Comparison of ENCODE assay signal across 14 cellular contexts in genomic region chr3:182451871-182452270, GRCh38.
DNase-seq lines count a peak whose midpoint lies in the region; ATAC-seq and TF ChIP-seq lines count a peak whose summit lies in the region.
"Had no signal": no experiment of that assay in that cellular context is flagged by ENCODE, and none has a peak within 500 bp of the region (broad histone marks: within the 10 kb centered on the region; RNA-seq: fewer than 3 reads in every experiment).

No MANE protein-coding gene starts in this region.

- H3K27me3 ChIP-seq in GM23338 (ENCODE audit: insufficient read depth) (no peaks in the 10 kb centered on the region), endodermal cell (ENCODE audit: control insufficient read depth, insufficient read depth, low read length, poor library complexity, severe bottlenecking) (no peaks in the 10 kb centered on the region), neuronal stem cell (ENCODE audit: control insufficient read depth in 3 of 3, insufficient read depth in 3 of 3, low read depth in 1 of 3, low read length in 3 of 3) (no peaks in the 10 kb centered on the region)
- H3K27me3 ChIP-seq: BLaER1 had no signal

- H4K8ac ChIP-seq in neuronal stem cell (ENCODE audit: low read depth, low read length), result no peak overlapping the region

- DNase-seq in GM23338 (ENCODE audit: low spot score), result peak; percentile 19
- DNase-seq in NCI-H82 (lab: John Stamatoyannopoulos, UW), result peak; percentile 72
- DNase-seq in endodermal cell, result no peak
- DNase-seq in neuronal stem cell (ENCODE audit: low spot score), result peak; percentile 15
- DNase-seq in stimulated activated CD4-positive, alpha-beta T cell treated with anti-CD3 and anti-CD28 coated beads, Interleukin-15, amount 100 ng/mL, for 24 hours, result no peak
- no peak for DNase-seq in dedifferentiated amniotic fluid mesenchymal stem cell (ENCODE audit: extremely low spot score)
- no peak for DNase-seq in activated T-cell treated with anti-CD3 and anti-CD28 coated beads for 4 hours
- DNase-seq in T-helper 2 cell, result no peak
- DNase-seq: 8988T, AML-193, DMS79 had no signal

- no peak overlapping the region for H2BK5ac ChIP-seq in neuronal stem cell (ENCODE audit: low read length)

- peaks cover 18% of the 10 kb centered on the region for H3K9me3 ChIP-seq in endodermal cell (ENCODE audit: control insufficient read depth, low read length)
- peaks cover 4 to 9% of the 10 kb centered on the region in 2 donors for H3K9me3 ChIP-seq in neuronal stem cell (replicated peaks in 1 of 2; ENCODE audit: control insufficient read depth in 2 of 2, insufficient read depth in 1 of 2, low read depth in 1 of 2, low read length in 2 of 2)
- H3K9me3 ChIP-seq: BLaER1, HAP-1 had no signal

- peaks cover 5% of the 10 kb centered on the region for H3K27me3 Mint-ChIP-seq in GM23338 (ENCODE audit: insufficient read depth, low read depth, poor library complexity)
- no peaks in the 10 kb centered on the region for H3K27me3 Mint-ChIP-seq in endodermal cell (ENCODE audit: insufficient read depth)

- no peaks in the 10 kb centered on the region for H3F3A ChIP-seq in GM23338 (replicated peaks; ENCODE audit: low read depth)

- no peak overlapping the region for H2BK15ac ChIP-seq in neuronal stem cell (ENCODE audit: low read length)

- no peak overlapping the region for H2AK5ac ChIP-seq in neuronal stem cell (ENCODE audit: low read depth, low read length)

- no peak for ATAC-seq in GM23338
- ATAC-seq: GM12878 had no signal

- no peak overlapping the region for H2BK12ac ChIP-seq in neuronal stem cell (ENCODE audit: low read length)

- WGBS in endodermal cell (ENCODE audit: insufficient coverage in 1 of 2, insufficient read length in 1 of 2), 2 experiments, result 37 to 43% methylated on average over 2 of the region's 2 CpGs
- no CpG with 5 or more reads among the region's 2 CpGs for WGBS in neuronal stem cell (ENCODE audit: extremely low coverage in 2 of 2, insufficient read length in 2 of 2, insufficient replicate concordance in 1 of 2), 2 donors

- H4K91ac ChIP-seq in neuronal stem cell (ENCODE audit: low read depth, low read length, poor library complexity), result no peak overlapping the region

- H2AFZ ChIP-seq in GM23338 (no peak overlapping the region), neuronal stem cell (ENCODE audit: low read length) (peak overlapping the region; percentile 77)

- H3K4me1 Mint-ChIP-seq in GM23338 (peaks cover 16% of the 10 kb centered on the region; the same call in 2 of the 3 replicates), endodermal cell (peaks cover 31% of the 10 kb centered on the region)

- no peak overlapping the region for H2BK120ac ChIP-seq in neuronal stem cell (ENCODE audit: low read depth, low read length)

- H3K14ac ChIP-seq in neuronal stem cell (ENCODE audit: low read length), result no peak overlapping the region

- H3K27ac ChIP-seq in GM23338 (ENCODE audit: low read depth), result no peak overlapping the region
- H3K27ac ChIP-seq in endodermal cell (ENCODE audit: low read depth, low read length), result peak overlapping the region; percentile 3
- H3K27ac ChIP-seq in neuronal stem cell (replicated peaks; ENCODE audit: low read length), result no peak overlapping the region
- H3K27ac ChIP-seq: BLaER1 had no signal

- TF ChIP-seq CTCF in GM23338 (conservative IDR thresholded peaks at IDR 0.05; ENCODE audit: low read depth in 2 of 2) (no peak), endodermal cell (conservative IDR thresholded peaks at IDR 0.05) (no peak)

- H3K4me1 ChIP-seq in GM23338 (ENCODE audit: insufficient read depth) (no peaks in the 10 kb centered on the region; the same call in 1 of the 2 replicates), endodermal cell (ENCODE audit: control insufficient read depth, insufficient read depth, low read length) (peaks cover 14% of the 10 kb centered on the region), neuronal stem cell (ENCODE audit: control insufficient read depth in 2 of 2, insufficient read depth in 1 of 2, low read depth in 1 of 2, low read length in 2 of 2) (peaks cover 0 to 10% of the 10 kb centered on the region in 2 donors)
- H3K4me1 ChIP-seq: BLaER1, HAP-1 had no signal

- H3K9me3 Mint-ChIP-seq in GM23338 (peaks cover 5% of the 10 kb centered on the region), endodermal cell (peaks cover 11% of the 10 kb centered on the region)

- H3K9ac ChIP-seq in endodermal cell (ENCODE audit: extremely low read depth, low read length, poor library complexity, severe bottlenecking) (no peak overlapping the region), neuronal stem cell (ENCODE audit: low read depth, low read length, poor library complexity) (no peak overlapping the region)
- H3K9ac ChIP-seq: BLaER1 had no signal

- H3K4me3 Mint-ChIP-seq in GM23338 (no peak overlapping the region), endodermal cell (peak overlapping the region; percentile 40)

- no peaks in the 10 kb centered on the region for H3K9me2 ChIP-seq in GM23338 (ENCODE audit: insufficient read depth)

- no peaks in the 10 kb centered on the region for H3K79me2 ChIP-seq in GM23338 (replicated peaks; ENCODE audit: insufficient read depth)

- H3K36me3 Mint-ChIP-seq in GM23338 (ENCODE audit: low read depth) (no peaks in the 10 kb centered on the region; the same call in 2 of the 3 replicates), endodermal cell (ENCODE audit: low read depth) (no peaks in the 10 kb centered on the region)

- H3K79me1 ChIP-seq in neuronal stem cell (ENCODE audit: low read depth, low read length), result no peaks in the 10 kb centered on the region

- no peak overlapping the region for H3K4ac ChIP-seq in neuronal stem cell (ENCODE audit: low read length)

- H3K36me3 ChIP-seq in GM23338 (ENCODE audit: insufficient read depth) (no peaks in the 10 kb centered on the region), endodermal cell (ENCODE audit: control insufficient read depth, insufficient read depth, low read length) (no peaks in the 10 kb centered on the region), neuronal stem cell (replicated peaks in 1 of 2; ENCODE audit: control insufficient read depth in 2 of 2, insufficient read depth in 2 of 2, low read length in 2 of 2) (peaks cover 0 to 2% of the 10 kb centered on the region in 2 donors)
- H3K36me3 ChIP-seq: BLaER1, HAP-1 had no signal

- no peak overlapping the region for H3K23ac ChIP-seq in neuronal stem cell (ENCODE audit: low read depth, low read length, poor library complexity)

- H3K4me2 ChIP-seq in GM23338 (no peak overlapping the region), neuronal stem cell (ENCODE audit: insufficient read depth, low read length, poor library complexity, severe bottlenecking) (no peak overlapping the region)
- H3K4me2 ChIP-seq: BLaER1 had no signal

- H3K27ac Mint-ChIP-seq in GM23338, result no peak overlapping the region
- H3K27ac Mint-ChIP-seq in endodermal cell, result peak overlapping the region; percentile 95

- H3K18ac ChIP-seq in neuronal stem cell (ENCODE audit: low read length), result no peak overlapping the region

- H4K20me1 ChIP-seq in GM23338 (replicated peaks; ENCODE audit: insufficient read depth), result no peaks in the 10 kb centered on the region
- H4K20me1 ChIP-seq: BLaER1 had no signal

- H3K4me3 ChIP-seq in GM23338 (no peak overlapping the region), endodermal cell (ENCODE audit: low read length) (peak overlapping the region; percentile 54), neuronal stem cell (ENCODE audit: low read length in 2 of 2) (no peak overlapping the region)
- H3K4me3 ChIP-seq: BLaER1, GM12878, HAP-1 had no signal

TF ChIP-seq in GM23338, 12 proteins besides CTCF, POLR2A, EP300 and RAD21 (continues in another document):
- no peak for TF ChIP-seq ZNF114 (CRISPR knock-in tag; IDR thresholded peaks at IDR 0.05)
- TF ChIP-seq ETS1 (IDR thresholded peaks at IDR 0.05), result no peak
- TF ChIP-seq ZNF331 (CRISPR knock-in tag; IDR thresholded peaks at IDR 0.05; ENCODE audit: low read depth), result no peak
- no peak for TF ChIP-seq POLR2AphosphoS5 (IDR thresholded peaks at IDR 0.05; ENCODE audit: low read depth)
- TF ChIP-seq NANOG (IDR thresholded peaks at IDR 0.05; ENCODE audit: borderline replicate concordance), result no peak
- TF ChIP-seq JUNB (IDR thresholded peaks at IDR 0.05; ENCODE audit: unreplicated experiment), result no peak
- no peak for TF ChIP-seq EZH2phosphoT487 (IDR thresholded peaks at IDR 0.05; ENCODE audit: unreplicated experiment)
- no peak for TF ChIP-seq STAT1 (IDR thresholded peaks at IDR 0.05; ENCODE audit: unreplicated experiment)
- no peak for TF ChIP-seq CREB1 (CRISPR knock-in tag; IDR thresholded peaks at IDR 0.05; ENCODE audit: low read depth)
- TF ChIP-seq EZH2 (IDR thresholded peaks at IDR 0.05; ENCODE audit: low read depth, unreplicated experiment), result no peak

Comparison
In these comparisons a context has a peak if more than half of its experiments do, and no peak if none do; other contexts are left out.
1. DNase-seq: peak in GM23338 (single experiment), NCI-H82 (single experiment) and neuronal stem cell (single experiment); none in endodermal cell (single experiment), stimulated activated CD4-positive, alpha-beta T cell treated with anti-CD3 and anti-CD28 coated beads, Interleukin-15, amount 100 ng/mL, for 24 hours (single experiment), dedifferentiated amniotic fluid mesenchymal stem cell (single experiment), activated T-cell treated with anti-CD3 and anti-CD28 coated beads for 4 hours (single experiment) and T-helper 2 cell (0 of 5).